1 cellular context compared by ENCODE assay signal in genomic region chr1:25640646-25641328, GRCh38.
TF ChIP-seq lines count a peak whose summit lies in the region.

No MANE protein-coding gene starts in this region.

TF ChIP-seq in IMR-90, 13 proteins besides CTCF, POLR2A, EP300 and RAD21:
- TF ChIP-seq RCOR1 (IDR thresholded peaks at IDR 0.05; ENCODE audit: insufficient replicate concordance, low read length) (no peak), CEBPB (IDR thresholded peaks at IDR 0.05; ENCODE audit: low read depth, low read length) (peak; percentile 67)
TF ChIP-seq in IMR-90: peak in this region for 1.
